Comparison of ENCODE assay signal across 14 cellular contexts in genomic region chr17:33171931-33172330, GRCh38.
A peak's percentile ranks its signal among the peaks of the same experiment; 100 is the strongest.
DNase-seq lines count a peak whose midpoint lies in the region; ATAC-seq lines count a peak whose summit lies in the region.
"Had no signal": no experiment of that assay in that cellular context is flagged by ENCODE, and none has a peak within 500 bp of the region (broad histone marks: within the 10 kb centered on the region; RNA-seq: fewer than 3 reads in every experiment).

No MANE protein-coding gene starts in this region.

- H3K18ac ChIP-seq in mesenchymal stem cell (ENCODE audit: low read depth in 1 of 2, low read length in 2 of 2): no peak overlapping the region

- no peak overlapping the region for H3K4ac ChIP-seq in mesenchymal stem cell (ENCODE audit: low read depth in 1 of 2, low read length in 2 of 2)

- no peak overlapping the region for H3K27ac ChIP-seq in BLaER1 treated with 17β-estradiol and CSF1 and Interleukin-3, amounts not matched to agents 10 nM and 100 nM
- no peak overlapping the region for H3K27ac ChIP-seq in mesenchymal stem cell (ENCODE audit: low read length, poor library complexity, severe bottlenecking)

- no peaks in the 10 kb centered on the region for H3K79me1 ChIP-seq in mesenchymal stem cell (replicated peaks; ENCODE audit: low read length, poor library complexity, severe bottlenecking)

- no peak overlapping the region for H4K8ac ChIP-seq in mesenchymal stem cell (ENCODE audit: low read length)

- no peaks in the 10 kb centered on the region for H3K36me3 Mint-ChIP-seq in activated T-cell treated with anti-CD3 and anti-CD28 coated beads, Interleukin-2, amount 50 U/mL, for 24 hours (ENCODE audit: low read depth)
- H3K36me3 Mint-ChIP-seq: CD14-positive monocyte; CD8-positive, alpha-beta memory T cell had no signal

- no peak overlapping the region for H2BK120ac ChIP-seq in mesenchymal stem cell (ENCODE audit: low read depth, low read length)

- no peaks in the 10 kb centered on the region for H3K9me3 ChIP-seq in BLaER1 treated with 17β-estradiol and CSF1 and Interleukin-3, amounts not matched to agents 10 nM and 100 nM (replicated peaks in 1 of 11)
- H3K9me3 ChIP-seq in mesenchymal stem cell (ENCODE audit: control insufficient read depth, low read length): no peaks in the 10 kb centered on the region
- H3K9me3 ChIP-seq: HAP-1 had no signal

- H2BK12ac ChIP-seq in mesenchymal stem cell (ENCODE audit: low read length in 2 of 2): no peak overlapping the region

- H3K4me2 ChIP-seq in BLaER1 treated with 17β-estradiol and CSF1 and Interleukin-3, amounts not matched to agents 10 nM and 100 nM: peak overlapping the region in 8 of 11 experiments; percentile 2 to 55 (median 40); a peak in 13 of 22 replicates
- no peak overlapping the region for H3K4me2 ChIP-seq in mesenchymal stem cell (ENCODE audit: low read length, poor library complexity, severe bottlenecking)

- 8% methylated on average over 1 of the region's 2 CpGs for WGBS in mesenchymal stem cell

- H4K91ac ChIP-seq in mesenchymal stem cell (ENCODE audit: low read length): no peak overlapping the region

- H2BK5ac ChIP-seq in mesenchymal stem cell (ENCODE audit: low read depth, low read length, poor library complexity, severe bottlenecking): no peak overlapping the region

- no peaks in the 10 kb centered on the region for H3K4me1 Mint-ChIP-seq in activated T-cell treated with anti-CD3 and anti-CD28 coated beads, Interleukin-2, amount 50 U/mL, for 24 hours (ENCODE audit: low read depth)
- H3K4me1 Mint-ChIP-seq: CD14-positive monocyte; CD8-positive, alpha-beta memory T cell had no signal

- H3K4me1 ChIP-seq in BLaER1 treated with 17β-estradiol and CSF1 and Interleukin-3, amounts not matched to agents 10 nM and 100 nM: peaks cover 0 to 12% (median 7%) of the 10 kb centered on the region in 10 experiments; a peak in 11 of 20 replicates
- peaks cover 6% of the 10 kb centered on the region for H3K4me1 ChIP-seq in mesenchymal stem cell (ENCODE audit: control insufficient read depth, insufficient read depth, low read depth, low read length)
- H3K4me1 ChIP-seq: HAP-1 had no signal

- no peak overlapping the region for H3K4me3 Mint-ChIP-seq in activated T-cell treated with anti-CD3 and anti-CD28 coated beads, Interleukin-2, amount 50 U/mL, for 24 hours
- H3K4me3 Mint-ChIP-seq: CD14-positive monocyte; CD4-positive, alpha-beta T cell; CD8-positive, alpha-beta memory T cell; HFFc6 had no signal

- H3K23ac ChIP-seq in mesenchymal stem cell (ENCODE audit: low read length in 2 of 2): no peak overlapping the region

- H3K27me3 ChIP-seq in BLaER1 treated with 17β-estradiol and CSF1 and Interleukin-3, amounts not matched to agents 10 nM and 100 nM: no peaks in the 10 kb centered on the region
- H3K27me3 ChIP-seq in mesenchymal stem cell (ENCODE audit: control insufficient read depth in 1 of 2, insufficient read depth in 1 of 2, low read length in 2 of 2): peaks cover 0 to 68% of the 10 kb centered on the region in 2 experiments

- H2AFZ ChIP-seq in mesenchymal stem cell (ENCODE audit: low read depth, low read length): no peak overlapping the region

- H3K14ac ChIP-seq in mesenchymal stem cell (ENCODE audit: low read length in 2 of 2): no peak overlapping the region

- no peak overlapping the region for H3K4me3 ChIP-seq in BLaER1 treated with 17β-estradiol and CSF1 and Interleukin-3, amounts not matched to agents 10 nM and 100 nM
- no peak overlapping the region for H3K4me3 ChIP-seq in mesenchymal stem cell (ENCODE audit: insufficient read depth in 1 of 2, low read depth in 1 of 2, low read length in 2 of 2)
- H3K4me3 ChIP-seq: HAP-1 had no signal

- H2AK5ac ChIP-seq in mesenchymal stem cell (ENCODE audit: low read length, severe bottlenecking): peak overlapping the region; percentile 50

- no peak overlapping the region for H3K27ac Mint-ChIP-seq in activated T-cell treated with anti-CD3 and anti-CD28 coated beads, Interleukin-2, amount 50 U/mL, for 24 hours
- H3K27ac Mint-ChIP-seq: CD4-positive, alpha-beta T cell; CD8-positive, alpha-beta memory T cell; HFFc6 had no signal

- no peaks in the 10 kb centered on the region for H4K20me1 ChIP-seq in BLaER1 treated with 17β-estradiol and CSF1 and Interleukin-3, amounts not matched to agents 10 nM and 100 nM

- no peaks in the 10 kb centered on the region for H3K9me3 Mint-ChIP-seq in activated T-cell treated with anti-CD3 and anti-CD28 coated beads, Interleukin-2, amount 50 U/mL, for 24 hours
- H3K9me3 Mint-ChIP-seq: CD8-positive, alpha-beta memory T cell had no signal

- no peak overlapping the region for H2BK15ac ChIP-seq in mesenchymal stem cell (ENCODE audit: low read depth, poor library complexity, severe bottlenecking)

- peaks cover 13% of the 10 kb centered on the region for H3K27me3 Mint-ChIP-seq in activated T-cell treated with anti-CD3 and anti-CD28 coated beads, Interleukin-2, amount 50 U/mL, for 24 hours

- no peak for ATAC-seq in GM18861 (IDR thresholded peaks at IDR 0.05; ENCODE audit: unreplicated experiment)

- no peak overlapping the region for H3K9ac ChIP-seq in BLaER1 treated with 17β-estradiol and CSF1 and Interleukin-3, amounts not matched to agents 10 nM and 100 nM
- H3K9ac ChIP-seq in mesenchymal stem cell (ENCODE audit: low read length): no peak overlapping the region

- DNase-seq in OCI-M1 (lab: John Stamatoyannopoulos, UW) (peak; percentile 14), mesenchymal stem cell (no peak), MV-4-11 (lab: John Stamatoyannopoulos, UW) (no peak)
- DNase-seq in activated T-cell treated with anti-CD3 and anti-CD28 coated beads, Interleukin-2, amount 50 U/mL, for 24 hours: no peak
- DNase-seq: CD4-positive, alpha-beta T cell; CD8-positive, alpha-beta memory T cell; DMS53; GF-D8; GOT3; HFFc6 had no signal

- no peaks in the 10 kb centered on the region for H3K36me3 ChIP-seq in BLaER1 treated with 17β-estradiol and CSF1 and Interleukin-3, amounts not matched to agents 10 nM and 100 nM
- no peaks in the 10 kb centered on the region for H3K36me3 ChIP-seq in mesenchymal stem cell (ENCODE audit: control insufficient read depth in 1 of 2, insufficient read depth in 2 of 2, low read depth in 1 of 2, low read length in 2 of 2)
- H3K36me3 ChIP-seq: HAP-1 had no signal
